In the genomic region with DNA sequence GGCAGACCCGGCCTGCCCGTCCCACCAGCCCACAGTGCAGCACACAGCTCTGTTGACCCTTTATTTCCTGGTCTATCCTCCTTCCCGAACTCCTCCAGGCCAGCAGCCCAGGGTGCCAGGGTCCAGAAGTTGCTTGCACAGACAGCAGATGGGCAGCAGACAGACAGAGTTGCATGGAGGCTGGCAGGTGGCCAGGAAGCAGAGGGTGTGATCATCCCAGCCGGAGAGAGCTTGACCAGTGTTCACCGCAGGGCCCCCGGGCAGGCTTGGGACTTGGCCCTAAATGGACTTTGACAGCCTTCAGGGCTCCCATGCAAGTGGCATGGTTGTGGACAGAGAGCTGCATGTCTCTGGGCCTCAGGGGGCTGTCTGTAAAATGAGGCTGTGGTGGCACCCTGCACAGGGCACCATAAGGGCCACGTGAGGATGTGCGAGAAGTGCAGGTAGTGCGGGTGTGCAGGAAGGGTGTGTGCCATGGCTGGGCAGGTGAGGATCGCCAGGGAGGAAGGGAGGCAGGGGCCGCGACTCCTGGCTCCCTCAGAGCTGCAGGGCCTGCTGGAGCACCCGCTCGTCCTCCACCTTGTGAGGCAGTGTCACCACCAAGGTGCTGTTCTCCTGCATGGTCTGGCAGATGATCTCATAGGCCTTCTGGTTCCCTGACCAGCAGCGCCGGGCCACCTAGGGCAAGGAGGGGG, we compare ENCODE assay signal across 1 cellular context.
TF ChIP-seq lines count a peak whose summit lies in the region.

No MANE protein-coding gene starts in this region.

TF ChIP-seq in K562, 482 proteins besides CTCF, POLR2A, EP300 and RAD21:
- 0 out of 2 replicates have a peak, but pooled peaks have one; percentile 28 for TF ChIP-seq NFIC (IDR thresholded peaks at IDR 0.05)
- TF ChIP-seq MCM2 (IDR thresholded peaks at IDR 0.05; ENCODE audit: low read depth) = no peak
